ENCODE assay signal across 13 cellular contexts in the genomic region with DNA sequence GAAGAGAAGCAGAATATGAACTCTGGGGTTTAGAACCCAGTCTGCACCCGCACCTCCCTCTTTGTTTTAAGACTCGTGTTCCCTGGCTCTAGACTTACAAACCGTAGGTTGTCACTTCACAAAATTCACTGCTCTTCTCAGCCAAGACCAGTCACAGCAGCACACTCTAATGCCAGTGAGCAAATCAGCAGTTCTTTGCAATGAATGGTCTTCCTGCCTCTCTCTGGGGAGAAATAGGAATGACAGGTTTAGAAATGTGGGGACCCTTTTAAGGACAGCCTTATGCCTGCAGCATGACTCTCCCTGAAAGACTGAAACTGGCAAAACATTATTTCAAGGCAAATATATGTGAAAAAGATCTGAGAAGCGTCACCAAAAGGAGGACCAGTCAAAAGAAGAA.
DNase-seq lines count a peak whose midpoint lies in the region; ATAC-seq and TF ChIP-seq lines count a peak whose summit lies in the region.
"Had no signal": no experiment of that assay in that cellular context is flagged by ENCODE, and none has a peak within 500 bp of the region (broad histone marks: within the 10 kb centered on the region; RNA-seq: fewer than 3 reads in every experiment).

No MANE protein-coding gene starts in this region.

- no peaks in the 10 kb centered on the region for H3K36me3 ChIP-seq in GM23338 (ENCODE audit: insufficient read depth)
- H3K36me3 ChIP-seq in PC-3 (ENCODE audit: low read depth, low read length) = no peaks in the 10 kb centered on the region

- DNase-seq in GM23338 (ENCODE audit: low spot score) (peak; percentile 25), PC-3 (peak; percentile 1), dermis blood vessel endothelial cell (peak; percentile 8), islet precursor cell (peak; percentile 14), COR-L47 (lab: John Stamatoyannopoulos, UW) (no peak), NCI-H1694 (lab: John Stamatoyannopoulos, UW) (no peak), SIG-M5 (lab: John Stamatoyannopoulos, UW) (no peak)
- DNase-seq: CD4-positive, alpha-beta T cell; DMS79; GDM1; NCI-H1436 treated with DMSO at 0.1 percent for 48 hours; Right ventricle myocardium superior had no signal

- H3F3A ChIP-seq in GM23338 (replicated peaks; ENCODE audit: low read depth) = no peaks in the 10 kb centered on the region
- no peaks in the 10 kb centered on the region for H3F3A ChIP-seq in PC-3 (ENCODE audit: low read length, unreplicated experiment)

- CTCF ChIA-PET in PC-3 (lab: Charles Lee) = no interaction called here

- no peak overlapping the region for H3K27ac Mint-ChIP-seq in GM23338
- H3K27ac Mint-ChIP-seq: B cell; CD4-positive, alpha-beta T cell had no signal

- no peaks in the 10 kb centered on the region for H4K20me1 ChIP-seq in GM23338 (replicated peaks; ENCODE audit: insufficient read depth)
- no peaks in the 10 kb centered on the region for H4K20me1 ChIP-seq in PC-3 (ENCODE audit: low read length)

- H3K4me3 ChIP-seq in GM23338 (no peak overlapping the region), PC-3 (ENCODE audit: low read length) (no peak overlapping the region)

- peaks cover 5% of the 10 kb centered on the region for H3K27me3 Mint-ChIP-seq in GM23338 (ENCODE audit: insufficient read depth, low read depth, poor library complexity)

- H3K36me3 Mint-ChIP-seq in GM23338 (ENCODE audit: low read depth) = no peaks in the 10 kb centered on the region

- no peak overlapping the region for H3K9ac ChIP-seq in PC-3 (ENCODE audit: low read length)

- intact Hi-C loops in PC-3 (cut with micrococcal nuclease) = no loop called here

- TF ChIP-seq CTCF in GM23338 (conservative IDR thresholded peaks at IDR 0.05; ENCODE audit: low read depth in 2 of 2) (peak; percentile 25 to 50; a peak in 3 of 4 replicates), PC-3 (conservative IDR thresholded peaks at IDR 0.05; ENCODE audit: low read depth, low read length) (no peak)

- BruUV-seq in PC-3 (replicated peaks; lab: Mats Ljungman, UMichigan) = no TSS peak

- no peaks in the 10 kb centered on the region; the same call in 2 of the 3 replicates for H3K4me1 Mint-ChIP-seq in GM23338
- H3K4me1 Mint-ChIP-seq: B cell had no signal

- POLR2A ChIA-PET in PC-3 (lab: Charles Lee; ENCODE audit: unreplicated experiment) = no interaction called here

- H3K27ac ChIP-seq in GM23338 (ENCODE audit: low read depth) = no peak overlapping the region
- no peak overlapping the region for H3K27ac ChIP-seq in PC-3 (ENCODE audit: low read length)

- no peak overlapping the region for H3K4me3 Mint-ChIP-seq in GM23338
- H3K4me3 Mint-ChIP-seq: B cell; CD4-positive, alpha-beta T cell had no signal

- ATAC-seq in GM23338 = peak; percentile 72
- no peak for ATAC-seq in PC-3

- no peak overlapping the region for H3K4me2 ChIP-seq in GM23338
- H3K4me2 ChIP-seq in PC-3 (ENCODE audit: low read length) = no peak overlapping the region

- H3K27me3 ChIP-seq in GM23338 (ENCODE audit: insufficient read depth) (no peaks in the 10 kb centered on the region), PC-3 (ENCODE audit: low read length) (peaks cover 14% of the 10 kb centered on the region; the same call in 1 of the 2 replicates)

- H3K9me3 Mint-ChIP-seq in GM23338 = no peaks in the 10 kb centered on the region
- H3K9me3 Mint-ChIP-seq: CD4-positive, alpha-beta T cell had no signal

- H3K4me1 ChIP-seq in GM23338 (ENCODE audit: insufficient read depth) (no peaks in the 10 kb centered on the region; the same call in 1 of the 2 replicates), PC-3 (ENCODE audit: insufficient read depth, low read length) (no peaks in the 10 kb centered on the region)

- no peaks in the 10 kb centered on the region for H3K79me2 ChIP-seq in GM23338 (replicated peaks; ENCODE audit: insufficient read depth)
- H3K79me2 ChIP-seq in PC-3 (ENCODE audit: low read length) = no peaks in the 10 kb centered on the region

- H2AFZ ChIP-seq in GM23338 = peak overlapping the region; percentile 53; the same call in 1 of the 2 replicates
- H2AFZ ChIP-seq in PC-3 (ENCODE audit: low read length) = no peak overlapping the region

- H3K9me3 ChIP-seq in PC-3 (ENCODE audit: low read length) = no peaks in the 10 kb centered on the region

- H3K9me2 ChIP-seq in GM23338 (ENCODE audit: insufficient read depth) = no peaks in the 10 kb centered on the region
- no peaks in the 10 kb centered on the region for H3K9me2 ChIP-seq in PC-3 (replicated peaks; ENCODE audit: low read length)

TF ChIP-seq in GM23338, 12 proteins besides CTCF, POLR2A, EP300 and RAD21 (continues in another document):
- no peak for TF ChIP-seq POLR2AphosphoS5 (IDR thresholded peaks at IDR 0.05; ENCODE audit: low read depth)
- no peak for TF ChIP-seq ZNF331 (CRISPR knock-in tag; IDR thresholded peaks at IDR 0.05; ENCODE audit: low read depth)
- no peak for TF ChIP-seq STAT1 (IDR thresholded peaks at IDR 0.05; ENCODE audit: unreplicated experiment)
- TF ChIP-seq NANOG (IDR thresholded peaks at IDR 0.05; ENCODE audit: borderline replicate concordance) = no peak
- TF ChIP-seq ZNF114 (CRISPR knock-in tag; IDR thresholded peaks at IDR 0.05) = no peak
- TF ChIP-seq JUNB (IDR thresholded peaks at IDR 0.05; ENCODE audit: unreplicated experiment) = no peak
- TF ChIP-seq, protein P1, sequence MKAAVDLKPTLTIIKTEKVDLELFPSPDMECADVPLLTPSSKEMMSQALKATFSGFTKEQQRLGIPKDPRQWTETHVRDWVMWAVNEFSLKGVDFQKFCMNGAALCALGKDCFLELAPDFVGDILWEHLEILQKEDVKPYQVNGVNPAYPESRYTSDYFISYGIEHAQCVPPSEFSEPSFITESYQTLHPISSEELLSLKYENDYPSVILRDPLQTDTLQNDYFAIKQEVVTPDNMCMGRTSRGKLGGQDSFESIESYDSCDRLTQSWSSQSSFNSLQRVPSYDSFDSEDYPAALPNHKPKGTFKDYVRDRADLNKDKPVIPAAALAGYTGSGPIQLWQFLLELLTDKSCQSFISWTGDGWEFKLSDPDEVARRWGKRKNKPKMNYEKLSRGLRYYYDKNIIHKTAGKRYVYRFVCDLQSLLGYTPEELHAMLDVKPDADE (IDR thresholded peaks at IDR 0.05) = no peak
- TF ChIP-seq, protein P2, sequence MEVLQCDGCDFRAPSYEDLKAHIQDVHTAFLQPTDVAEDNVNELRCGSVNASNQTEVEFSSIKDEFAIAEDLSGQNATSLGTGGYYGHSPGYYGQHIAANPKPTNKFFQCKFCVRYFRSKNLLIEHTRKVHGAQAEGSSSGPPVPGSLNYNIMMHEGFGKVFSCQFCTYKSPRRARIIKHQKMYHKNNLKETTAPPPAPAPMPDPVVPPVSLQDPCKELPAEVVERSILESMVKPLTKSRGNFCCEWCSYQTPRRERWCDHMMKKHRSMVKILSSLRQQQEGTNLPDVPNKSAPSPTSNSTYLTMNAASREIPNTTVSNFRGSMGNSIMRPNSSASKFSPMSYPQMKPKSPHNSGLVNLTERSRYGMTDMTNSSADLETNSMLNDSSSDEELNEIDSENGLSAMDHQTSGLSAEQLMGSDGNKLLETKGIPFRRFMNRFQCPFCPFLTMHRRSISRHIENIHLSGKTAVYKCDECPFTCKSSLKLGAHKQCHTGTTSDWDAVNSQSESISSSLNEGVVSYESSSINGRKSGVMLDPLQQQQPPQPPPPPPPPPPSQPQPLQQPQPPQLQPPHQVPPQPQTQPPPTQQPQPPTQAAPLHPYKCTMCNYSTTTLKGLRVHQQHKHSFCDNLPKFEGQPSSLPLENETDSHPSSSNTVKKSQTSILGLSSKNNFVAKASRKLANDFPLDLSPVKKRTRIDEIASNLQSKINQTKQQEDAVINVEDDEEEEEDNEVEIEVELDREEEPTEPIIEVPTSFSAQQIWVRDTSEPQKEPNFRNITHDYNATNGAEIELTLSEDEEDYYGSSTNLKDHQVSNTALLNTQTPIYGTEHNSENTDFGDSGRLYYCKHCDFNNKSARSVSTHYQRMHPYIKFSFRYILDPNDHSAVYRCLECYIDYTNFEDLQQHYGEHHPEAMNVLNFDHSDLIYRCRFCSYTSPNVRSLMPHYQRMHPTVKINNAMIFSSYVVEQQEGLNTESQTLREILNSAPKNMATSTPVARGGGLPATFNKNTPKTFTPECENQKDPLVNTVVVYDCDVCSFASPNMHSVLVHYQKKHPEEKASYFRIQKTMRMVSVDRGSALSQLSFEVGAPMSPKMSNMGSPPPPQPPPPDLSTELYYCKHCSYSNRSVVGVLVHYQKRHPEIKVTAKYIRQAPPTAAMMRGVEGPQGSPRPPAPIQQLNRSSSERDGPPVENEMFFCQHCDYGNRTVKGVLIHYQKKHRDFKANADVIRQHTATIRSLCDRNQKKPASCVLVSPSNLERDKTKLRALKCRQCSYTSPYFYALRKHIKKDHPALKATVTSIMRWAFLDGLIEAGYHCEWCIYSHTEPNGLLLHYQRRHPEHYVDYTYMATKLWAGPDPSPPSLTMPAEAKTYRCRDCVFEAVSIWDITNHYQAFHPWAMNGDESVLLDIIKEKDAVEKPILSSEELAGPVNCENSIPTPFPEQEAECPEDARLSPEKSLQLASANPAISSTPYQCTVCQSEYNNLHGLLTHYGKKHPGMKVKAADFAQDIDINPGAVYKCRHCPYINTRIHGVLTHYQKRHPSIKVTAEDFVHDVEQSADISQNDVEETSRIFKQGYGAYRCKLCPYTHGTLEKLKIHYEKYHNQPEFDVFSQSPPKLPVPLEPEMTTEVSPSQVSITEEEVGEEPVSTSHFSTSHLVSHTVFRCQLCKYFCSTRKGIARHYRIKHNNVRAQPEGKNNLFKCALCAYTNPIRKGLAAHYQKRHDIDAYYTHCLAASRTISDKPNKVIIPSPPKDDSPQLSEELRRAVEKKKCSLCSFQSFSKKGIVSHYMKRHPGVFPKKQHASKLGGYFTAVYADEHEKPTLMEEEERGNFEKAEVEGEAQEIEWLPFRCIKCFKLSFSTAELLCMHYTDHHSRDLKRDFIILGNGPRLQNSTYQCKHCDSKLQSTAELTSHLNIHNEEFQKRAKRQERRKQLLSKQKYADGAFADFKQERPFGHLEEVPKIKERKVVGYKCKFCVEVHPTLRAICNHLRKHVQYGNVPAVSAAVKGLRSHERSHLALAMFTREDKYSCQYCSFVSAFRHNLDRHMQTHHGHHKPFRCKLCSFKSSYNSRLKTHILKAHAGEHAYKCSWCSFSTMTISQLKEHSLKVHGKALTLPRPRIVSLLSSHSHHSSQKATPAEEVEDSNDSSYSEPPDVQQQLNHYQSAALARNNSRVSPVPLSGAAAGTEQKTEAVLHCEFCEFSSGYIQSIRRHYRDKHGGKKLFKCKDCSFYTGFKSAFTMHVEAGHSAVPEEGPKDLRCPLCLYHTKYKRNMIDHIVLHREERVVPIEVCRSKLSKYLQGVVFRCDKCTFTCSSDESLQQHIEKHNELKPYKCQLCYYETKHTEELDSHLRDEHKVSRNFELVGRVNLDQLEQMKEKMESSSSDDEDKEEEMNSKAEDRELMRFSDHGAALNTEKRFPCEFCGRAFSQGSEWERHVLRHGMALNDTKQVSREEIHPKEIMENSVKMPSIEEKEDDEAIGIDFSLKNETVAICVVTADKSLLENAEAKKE (CRISPR knock-in tag; IDR thresholded peaks at IDR 0.05) = no peak
- no peak for TF ChIP-seq CREB1 (CRISPR knock-in tag; IDR thresholded peaks at IDR 0.05; ENCODE audit: low read depth)
- TF ChIP-seq EZH2 (IDR thresholded peaks at IDR 0.05; ENCODE audit: low read depth, unreplicated experiment) = no peak

Comparison
In these comparisons a context has a peak if more than half of its experiments do, and no peak if none do; other contexts are left out.
1. DNase-seq: peak in GM23338 (single experiment), PC-3 (single experiment), dermis blood vessel endothelial cell (single experiment) and islet precursor cell (single experiment); none in COR-L47 (single experiment), NCI-H1694 (single experiment) and SIG-M5 (single experiment).